24 cellular contexts compared by ENCODE assay signal in the genomic region with DNA sequence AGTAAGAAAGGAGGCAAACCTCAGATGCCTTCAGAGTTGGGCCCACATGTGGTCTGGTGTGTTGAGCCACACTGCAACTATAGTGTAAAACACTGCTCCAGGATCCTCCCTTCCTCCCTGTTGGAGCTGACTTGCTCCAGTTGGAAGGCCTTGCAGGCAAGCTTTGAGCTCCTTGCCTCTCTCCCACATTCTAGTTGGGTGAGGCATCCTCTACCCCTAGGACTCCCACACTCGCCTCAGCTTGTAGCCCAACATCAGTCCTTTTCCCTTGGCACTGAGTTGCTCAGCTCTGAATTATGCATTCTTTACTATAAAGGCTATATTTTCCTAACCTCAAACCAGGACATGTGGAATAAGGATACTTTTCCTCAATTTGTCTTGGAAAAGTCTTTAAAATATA.
A peak's percentile ranks its signal among the peaks of the same experiment; 100 is the strongest.
DNase-seq lines count a peak whose midpoint lies in the region; ATAC-seq, FAIRE-seq and TF ChIP-seq lines count a peak whose summit lies in the region.
"Had no signal": no experiment of that assay in that cellular context is flagged by ENCODE, and none has a peak within 500 bp of the region (broad histone marks: within the 10 kb centered on the region; RNA-seq: fewer than 3 reads in every experiment).

No MANE protein-coding gene starts in this region.

- H4K5ac ChIP-seq in IMR-90 (ENCODE audit: low read depth, low read length) = no peak overlapping the region

- no peak overlapping the region for H3K9ac ChIP-seq in IMR-90 (ENCODE audit: low read depth, low read length)

- H2AFZ ChIP-seq in IMR-90 (replicated peaks; ENCODE audit: low read length, poor library complexity) = no peak overlapping the region

- POLR2A ChIA-PET in IMR-90 (lab: Charles Lee; ENCODE audit: unreplicated experiment) = no interaction called here

- intact Hi-C loops in IMR-90 (cut with micrococcal nuclease) = no loop called here

- no peak overlapping the region for H4K91ac ChIP-seq in IMR-90 (ENCODE audit: insufficient read depth, low read depth, low read length)

- no peak overlapping the region; the same call in 1 of the 2 replicates for H3K23ac ChIP-seq in IMR-90 (ENCODE audit: low read depth, low read length)

- no peak for FAIRE-seq in small intestine (lab: Jason Lieb, UNC)
- FAIRE-seq: A204.1, GM12891, H54 had no signal

- no peak for TF ChIP-seq RAD21 in IMR-90 (IDR thresholded peaks at IDR 0.05; ENCODE audit: low read length)

- TF ChIP-seq CTCF in IMR-90 (conservative IDR thresholded peaks at IDR 0.05; ENCODE audit: low read depth, low read length) (no peak), fibroblast of mammary gland (conservative IDR thresholded peaks at IDR 0.05; ENCODE audit: control insufficient read depth, insufficient read depth, low read depth, low read length) (no peak)

- no peak overlapping the region for H2BK15ac ChIP-seq in IMR-90 (ENCODE audit: low read depth, low read length)

- H3K4me3 ChIP-seq in IMR-90 (ENCODE audit: insufficient read depth, low read depth, low read length) (no peak overlapping the region), fibroblast of mammary gland (ENCODE audit: control insufficient read depth, low read depth, low read length) (no peak overlapping the region), skeletal muscle cell (ENCODE audit: low read depth, low read length) (no peak overlapping the region), small intestine (ENCODE audit: low read depth in 1 of 2, low read length in 2 of 2) (no peak overlapping the region)

- H3K4me2 ChIP-seq in IMR-90 (ENCODE audit: low read depth, low read length) = no peak overlapping the region

- no peaks in the 10 kb centered on the region for H3K79me1 ChIP-seq in IMR-90 (ENCODE audit: low read depth in 1 of 2, low read length in 2 of 2)

- H3K36me3 ChIP-seq in IMR-90 (ENCODE audit: control insufficient read depth, insufficient read depth, low read length) (no peaks in the 10 kb centered on the region), small intestine (ENCODE audit: control insufficient read depth in 2 of 2, insufficient read depth in 2 of 2, low read length in 2 of 2) (no peaks in the 10 kb centered on the region)

- H2BK5ac ChIP-seq in IMR-90 (ENCODE audit: low read depth, low read length, poor library complexity, severe bottlenecking) = no peak overlapping the region

- DNase-seq in EH (ENCODE audit: low read depth) (peak; percentile 86), IMR-90 (peak; percentile 47), fibroblast of mammary gland (ENCODE audit: low read depth) (peak; percentile 18), skeletal muscle cell (ENCODE audit: low read depth) (peak; percentile 19), small intestine (no peak), NCI-H1694 treated with DMSO at 0.1 percent for 48 hours (lab: John Stamatoyannopoulos, UW) (no peak)
- DNase-seq: C1 segment of cervical spinal cord; CD4-positive, alpha-beta memory T cell; COR-L47; DMS53; GF-D8; Karpas-422; NCI-H1092 treated with DMSO at 0.1 percent for 48 hours; NCI-H1436 treated with DMSO at 0.1 percent for 48 hours; NCI-H1930; NCI-H446 treated with DMSO at 0.1 percent for 48 hours; NCI-H526; NCI-H82; NK-92 treated with Interleukin-12 subunit alpha and Interleukin-12 subunit beta, amount 100 ng/mL, for 24 hours; PC-3 had no signal

- TF ChIP-seq POLR2A in IMR-90 (IDR thresholded peaks at IDR 0.05; ENCODE audit: low read depth, low read length) = no peak

- peak; percentile 35 for ATAC-seq in IMR-90 (ENCODE audit: low read depth)
- no peak for ATAC-seq in GM21390 (IDR thresholded peaks at IDR 0.05; ENCODE audit: unreplicated experiment)
- ATAC-seq: PC-3 had no signal

- no TSS peak for BruUV-seq in IMR-90 (replicated peaks; lab: Mats Ljungman, UMichigan)

- H3K9me3 ChIP-seq in IMR-90 (ENCODE audit: control insufficient read depth, insufficient read depth, low read length) (no peaks in the 10 kb centered on the region), small intestine (ENCODE audit: control insufficient read depth, low read depth) (no peaks in the 10 kb centered on the region)

- H2BK20ac ChIP-seq in IMR-90 (ENCODE audit: low read depth, low read length) = no peak overlapping the region

- in situ Hi-C loops in IMR-90 (cut with MboI; ENCODE audit: low sequenced_read_pairs) = no loop called here

- 0 out of 2 replicates have a peak, but pooled peaks cover 4% of the 10 kb centered on the region for H3K9me1 ChIP-seq in IMR-90 (ENCODE audit: insufficient read depth, low read length)

- H2BK120ac ChIP-seq in IMR-90 (ENCODE audit: low read depth, low read length) = no peak overlapping the region

- CTCF ChIA-PET in IMR-90 (lab: Yijun Ruan, JAX) = no interaction called here

- no peak overlapping the region for H3K4ac ChIP-seq in IMR-90 (ENCODE audit: low read depth, low read length)

- no peak overlapping the region for H2AK9ac ChIP-seq in IMR-90 (replicated peaks; ENCODE audit: low read depth, low read length, poor library complexity)

- 0 out of 2 replicates have a peak overlapping the region, but pooled peaks have one; percentile 18 for H3K18ac ChIP-seq in IMR-90 (ENCODE audit: low read depth, low read length)

- H3K27ac ChIP-seq in IMR-90 (ENCODE audit: insufficient read depth, low read length) (no peak overlapping the region), small intestine (ENCODE audit: low read depth in 1 of 2, low read length in 1 of 2) (no peak overlapping the region)

- H3K14ac ChIP-seq in IMR-90 (replicated peaks; ENCODE audit: low read depth, low read length) = no peak overlapping the region

- no peak overlapping the region for H4K8ac ChIP-seq in IMR-90 (ENCODE audit: low read depth in 2 of 2, low read length in 2 of 2)

- no CpG with 5 or more reads among the region's 1 CpG for WGBS in IMR-90 (ENCODE audit: extremely low coverage in 2 of 2, insufficient read length in 1 of 2), 2 experiments
- 79 to 96% (median 88%) methylated on average over 1 of the region's 1 CpG for WGBS in small intestine, 3 donors

- H3K27me3 ChIP-seq in IMR-90 (ENCODE audit: control insufficient read depth, insufficient read depth, low read length) = no peaks in the 10 kb centered on the region
- no peaks in the 10 kb centered on the region for H3K27me3 ChIP-seq in small intestine (ENCODE audit: control insufficient read depth in 2 of 2, insufficient read depth in 2 of 2, low read length in 2 of 2)

- peaks cover 3% of the 10 kb centered on the region; the same call in 1 of the 2 replicates for H3K4me1 ChIP-seq in IMR-90 (ENCODE audit: control insufficient read depth, insufficient read depth, low read length)
- no peaks in the 10 kb centered on the region for H3K4me1 ChIP-seq in small intestine (ENCODE audit: control insufficient read depth in 2 of 2, insufficient read depth in 1 of 2, low read depth in 1 of 2, low read length in 1 of 2)

- no peak overlapping the region for H3K56ac ChIP-seq in IMR-90 (ENCODE audit: extremely low read depth, insufficient read depth, low read length)

- no peaks in the 10 kb centered on the region for H4K20me1 ChIP-seq in IMR-90 (ENCODE audit: insufficient read depth, low read length)

- dilution Hi-C loops in IMR-90 (cut with HindIII; ENCODE audit: low sequenced_read_pairs, unreplicated experiment) = no loop called here

- no peak overlapping the region for H2AK5ac ChIP-seq in IMR-90 (ENCODE audit: low read depth, low read length)

TF ChIP-seq in IMR-90, 13 proteins besides CTCF, POLR2A, EP300 and RAD21:
- no peak for TF ChIP-seq RCOR1 (IDR thresholded peaks at IDR 0.05; ENCODE audit: insufficient replicate concordance, low read length)
- no peak for TF ChIP-seq FOS (IDR thresholded peaks at IDR 0.05; ENCODE audit: low read depth, low read length)
- TF ChIP-seq, protein P1, sequence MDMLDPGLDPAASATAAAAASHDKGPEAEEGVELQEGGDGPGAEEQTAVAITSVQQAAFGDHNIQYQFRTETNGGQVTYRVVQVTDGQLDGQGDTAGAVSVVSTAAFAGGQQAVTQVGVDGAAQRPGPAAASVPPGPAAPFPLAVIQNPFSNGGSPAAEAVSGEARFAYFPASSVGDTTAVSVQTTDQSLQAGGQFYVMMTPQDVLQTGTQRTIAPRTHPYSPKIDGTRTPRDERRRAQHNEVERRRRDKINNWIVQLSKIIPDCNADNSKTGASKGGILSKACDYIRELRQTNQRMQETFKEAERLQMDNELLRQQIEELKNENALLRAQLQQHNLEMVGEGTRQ (IDR thresholded peaks at IDR 0.05; ENCODE audit: low read depth, low read length) = no peak
- TF ChIP-seq MAZ (IDR thresholded peaks at IDR 0.05; ENCODE audit: borderline replicate concordance, low read depth, low read length) = no peak
- no peak for TF ChIP-seq SMC3 (IDR thresholded peaks at IDR 0.05; ENCODE audit: low read depth, low read length)
TF ChIP-seq in IMR-90: peak in this region for 0.

Comparison
In these comparisons a context has a peak if more than half of its experiments do, and no peak if none do; other contexts are left out.
1. DNase-seq: peak in EH (single experiment), IMR-90 (single experiment), fibroblast of mammary gland (single experiment) and skeletal muscle cell (single experiment); none in small intestine (single experiment) and NCI-H1694 treated with DMSO at 0.1 percent for 48 hours (single experiment).